In genomic region chr7:128166603-128167315, GRCh38 we compare ENCODE assay signal across 8 cellular contexts.
DNase-seq lines count a peak whose midpoint lies in the region; ATAC-seq and TF ChIP-seq lines count a peak whose summit lies in the region.

No MANE protein-coding gene starts in this region.

- TF ChIP-seq CTCF in esophagus muscularis mucosa (IDR thresholded peaks at IDR 0.05) = no peak
- no peak for TF ChIP-seq CTCF in osteoblast (IDR thresholded peaks at IDR 0.05; ENCODE audit: extremely low read depth, low read depth, low read length)

- no peak for TF ChIP-seq EP300 in esophagus muscularis mucosa (IDR thresholded peaks at IDR 0.05)

- no peaks in the 10 kb centered on the region for H3K36me3 ChIP-seq in SK-N-MC (ENCODE audit: insufficient read depth, low read length)
- H3K36me3 ChIP-seq in esophagus muscularis mucosa = no peaks in the 10 kb centered on the region
- no peaks in the 10 kb centered on the region for H3K36me3 ChIP-seq in osteoblast (ENCODE audit: insufficient read depth, low read length)

- 7% methylated on average over 31 of the region's 63 CpGs for WGBS in esophagus muscularis mucosa

- no peak overlapping the region for H3K9ac ChIP-seq in SK-N-MC (ENCODE audit: insufficient read length)

- no peak overlapping the region for H3K27ac Mint-ChIP-seq in activated CD4-positive, alpha-beta T cell treated with anti-CD3 and anti-CD28 coated beads, Interleukin-2, amount 10 ng/mL, durations not matched to agents 24 days and 14 days

- peaks cover 8% of the 10 kb centered on the region for H4K20me1 ChIP-seq in osteoblast (ENCODE audit: insufficient read depth, low read length)

- H3K4me3 ChIP-seq in SK-N-MC (peak overlapping the region; percentile 81), esophagus muscularis mucosa (peak overlapping the region; percentile 49 to 60 (median 51)), osteoblast (ENCODE audit: insufficient read depth, low read length) (peak overlapping the region; percentile 54)

- no peak overlapping the region for H3K27ac ChIP-seq in SK-N-MC
- no peak overlapping the region for H3K27ac ChIP-seq in esophagus muscularis mucosa (replicated peaks in 1 of 4)
- no peak overlapping the region for H3K27ac ChIP-seq in osteoblast (ENCODE audit: low read depth, low read length)

- no peak for ATAC-seq in HG03135 (IDR thresholded peaks at IDR 0.05; ENCODE audit: unreplicated experiment)

- peaks cover 69% of the 10 kb centered on the region for H3K27me3 Mint-ChIP-seq in activated CD4-positive, alpha-beta T cell treated with anti-CD3 and anti-CD28 coated beads, Interleukin-2, amount 10 ng/mL, durations not matched to agents 24 days and 14 days

- TF ChIP-seq POLR2A in esophagus muscularis mucosa (IDR thresholded peaks at IDR 0.05; ENCODE audit: low read depth) = no peak

- no peaks in the 10 kb centered on the region for H3K79me2 ChIP-seq in osteoblast (ENCODE audit: insufficient read depth, low read length)

- peak overlapping the region; percentile 65 for H3K4me2 ChIP-seq in osteoblast (ENCODE audit: insufficient read depth, low read length)

- intact Hi-C loops in activated CD4-positive, alpha-beta T cell treated with anti-CD3 and anti-CD28 coated beads, Interleukin-2, amount 10 ng/mL, durations not matched to agents 24 days and 14 days (cut with micrococcal nuclease) = no loop called here
- intact Hi-C loops in esophagus muscularis mucosa (cut with DNase I) = no loop called here

- H3K4me1 ChIP-seq in esophagus muscularis mucosa (peaks cover 17 to 31% (median 27%) of the 10 kb centered on the region in 4 donors), osteoblast (ENCODE audit: insufficient read depth, low read length) (peaks cover 20% of the 10 kb centered on the region)

- no peaks in the 10 kb centered on the region for H3K9me3 ChIP-seq in SK-N-MC (ENCODE audit: low read depth, low read length)
- H3K9me3 ChIP-seq in esophagus muscularis mucosa = no peaks in the 10 kb centered on the region
- no peaks in the 10 kb centered on the region for H3K9me3 ChIP-seq in osteoblast (ENCODE audit: low read depth, low read length)

- H3K4me1 Mint-ChIP-seq in activated CD4-positive, alpha-beta T cell treated with anti-CD3 and anti-CD28 coated beads, Interleukin-2, amount 10 ng/mL, durations not matched to agents 24 days and 14 days = peaks cover 12% of the 10 kb centered on the region

- no peaks in the 10 kb centered on the region for H3K36me3 Mint-ChIP-seq in activated CD4-positive, alpha-beta T cell treated with anti-CD3 and anti-CD28 coated beads, Interleukin-2, amount 10 ng/mL, durations not matched to agents 24 days and 14 days (ENCODE audit: low read depth)

- peak overlapping the region; percentile 3 for H2AFZ ChIP-seq in osteoblast (ENCODE audit: low read length)

- H3K9me3 Mint-ChIP-seq in activated CD4-positive, alpha-beta T cell treated with anti-CD3 and anti-CD28 coated beads, Interleukin-2, amount 10 ng/mL, durations not matched to agents 24 days and 14 days = no peaks in the 10 kb centered on the region

- peak; percentile 64 for DNase-seq in activated CD4-positive, alpha-beta T cell treated with anti-CD3 and anti-CD28 coated beads, Interleukin-2, amount 10 ng/mL, durations not matched to agents 24 days and 14 days
- no peak for DNase-seq in activated CD4-positive, alpha-beta T cell treated with anti-CD3 and anti-CD28 coated beads for 1 hour
- DNase-seq in SK-N-MC (ENCODE audit: low read depth, low spot score) = no peak
- no peak for DNase-seq in esophagus muscularis mucosa (ENCODE audit: extremely low spot score)
- peak; percentile 91 for DNase-seq in osteoblast (ENCODE audit: insufficient read length, low spot score, missing footprints)
- DNase-seq in SW 1271 (lab: John Stamatoyannopoulos, UW) = no peak
- no peak for DNase-seq in 8988T

- H3K4me3 Mint-ChIP-seq in activated CD4-positive, alpha-beta T cell treated with anti-CD3 and anti-CD28 coated beads, Interleukin-2, amount 10 ng/mL, durations not matched to agents 24 days and 14 days = peak overlapping the region; percentile 79

- H3K27me3 ChIP-seq in esophagus muscularis mucosa = peaks cover 0 to 100% (median 50%) of the 10 kb centered on the region in 4 donors
- H3K27me3 ChIP-seq in osteoblast (ENCODE audit: insufficient read depth, low read length) = peaks cover 67% of the 10 kb centered on the region

Comparison
In these comparisons a context has a peak if more than half of its experiments do, and no peak if none do; other contexts are left out.
1. DNase-seq: peak in activated CD4-positive, alpha-beta T cell treated with anti-CD3 and anti-CD28 coated beads, Interleukin-2, amount 10 ng/mL, durations not matched to agents 24 days and 14 days (single experiment) and osteoblast (single experiment); none in activated CD4-positive, alpha-beta T cell treated with anti-CD3 and anti-CD28 coated beads for 1 hour (single experiment), SK-N-MC (single experiment), esophagus muscularis mucosa (single experiment), SW 1271 (0 of 2) and 8988T (single experiment).
2. Peak in every context shown above with its lines, with median percentiles within 50 percentile points of each other: H3K4me3 ChIP-seq.